Comparison of ENCODE assay signal across 19 cellular contexts in the genomic region with DNA sequence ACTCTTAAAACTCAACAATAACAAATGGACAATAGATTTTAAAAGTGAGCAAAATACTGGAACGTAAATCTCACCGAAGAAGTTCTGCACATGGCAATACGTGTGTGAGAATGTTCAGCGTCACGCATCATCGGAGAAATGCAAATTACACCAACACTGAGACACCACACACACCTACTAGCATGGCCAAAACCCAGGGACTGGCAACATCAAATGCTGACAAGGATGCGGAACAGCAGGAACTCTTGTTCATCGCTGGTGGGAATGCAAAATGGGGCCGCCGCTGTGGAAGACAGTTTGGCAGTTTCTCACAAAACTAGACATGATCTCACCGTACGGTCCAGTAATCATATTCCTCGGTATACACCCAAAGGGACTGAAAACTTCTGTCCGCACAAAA.
A peak's percentile ranks its signal among the peaks of the same experiment; 100 is the strongest.
DNase-seq lines count a peak whose midpoint lies in the region; ATAC-seq lines count a peak whose summit lies in the region.
"Had no signal": no experiment of that assay in that cellular context is flagged by ENCODE, and none has a peak within 500 bp of the region (broad histone marks: within the 10 kb centered on the region; RNA-seq: fewer than 3 reads in every experiment).

No MANE protein-coding gene starts in this region.

- peak overlapping the region; percentile 73 for H3K27ac Mint-ChIP-seq in stimulated activated naive B cell treated with anti-CD40 and anti-IgM and Interleukin-4, amounts not matched to agents 10 μg/mL and 1 μg/mL and 100 μg/mL, for 72 hours
- H3K27ac Mint-ChIP-seq in stimulated activated effector memory CD8-positive, alpha-beta T cell treated with anti-CD3 and anti-CD28 coated beads, Interleukin-12 subunit alpha, Interleukin-12 subunit beta, amount 100 ng/mL, for 72 hours, result no peak overlapping the region
- H3K27ac Mint-ChIP-seq: activated CD4-positive, alpha-beta T cell treated with anti-CD3 and anti-CD28 coated beads, Interleukin-2, amount 10 ng/mL, durations not matched to agents 24 days and 14 days; effector memory CD8-positive, alpha-beta T cell; natural killer cell had no signal

- H3K27me3 Mint-ChIP-seq in stimulated activated naive B cell treated with anti-CD40 and anti-IgM and Interleukin-4, amounts not matched to agents 10 μg/mL and 1 μg/mL and 100 μg/mL, for 72 hours, result peaks cover 7 to 9% of the 10 kb centered on the region in 2 donors

- ATAC-seq in GM18519 (IDR thresholded peaks at IDR 0.05; ENCODE audit: low FRiP score, unreplicated experiment), result peak; percentile 62
- peak; percentile 88 for ATAC-seq in GM21723 (IDR thresholded peaks at IDR 0.05; ENCODE audit: unreplicated experiment)
- peak; percentile 76 to 78 for ATAC-seq in stimulated activated naive B cell treated with anti-CD40 and anti-IgM and Interleukin-4, amounts not matched to agents 10 μg/mL and 1 μg/mL and 100 μg/mL, for 72 hours (replicated peaks)
- no peak for ATAC-seq in stimulated activated effector memory CD8-positive, alpha-beta T cell treated with anti-CD3 and anti-CD28 coated beads, Interleukin-12 subunit alpha, Interleukin-12 subunit beta, amount 100 ng/mL, for 72 hours
- no peak for ATAC-seq in HG02938 (IDR thresholded peaks at IDR 0.05; ENCODE audit: unreplicated experiment)
- ATAC-seq: effector memory CD8-positive, alpha-beta T cell; natural killer cell; Panc1 had no signal

- H3K9me3 Mint-ChIP-seq in stimulated activated naive B cell treated with anti-CD40 and anti-IgM and Interleukin-4, amounts not matched to agents 10 μg/mL and 1 μg/mL and 100 μg/mL, for 72 hours, result peaks cover 0 to 2% of the 10 kb centered on the region in 2 donors
- H3K9me3 Mint-ChIP-seq in stimulated activated effector memory CD8-positive, alpha-beta T cell treated with anti-CD3 and anti-CD28 coated beads, Interleukin-12 subunit alpha, Interleukin-12 subunit beta, amount 100 ng/mL, for 72 hours, result no peaks in the 10 kb centered on the region
- H3K9me3 Mint-ChIP-seq: activated CD4-positive, alpha-beta T cell treated with anti-CD3 and anti-CD28 coated beads, Interleukin-2, amount 10 ng/mL, durations not matched to agents 24 days and 14 days; effector memory CD8-positive, alpha-beta T cell; natural killer cell had no signal

- peak; percentile 74 for DNase-seq in NCI-H526 treated with DMSO at 0.1 percent for 48 hours (lab: John Stamatoyannopoulos, UW)
- peak; percentile 51 for DNase-seq in stimulated activated naive B cell treated with anti-CD40 and anti-IgM and Interleukin-4, amounts not matched to agents 10 μg/mL and 1 μg/mL and 100 μg/mL, for 72 hours
- DNase-seq in stimulated activated effector memory CD8-positive, alpha-beta T cell treated with anti-CD3 and anti-CD28 coated beads, Interleukin-12 subunit alpha, Interleukin-12 subunit beta, amount 100 ng/mL, for 72 hours (ENCODE audit: low spot score in 2 of 2), result no peak
- no peak for DNase-seq in stimulated activated CD4-positive, alpha-beta T cell treated with anti-CD3 and anti-CD28 coated beads, Interleukin-15, amount 100 ng/mL, for 24 hours
- DNase-seq: activated CD4-positive, alpha-beta T cell treated with anti-CD3 and anti-CD28 coated beads, Interleukin-2, amount 10 ng/mL, durations not matched to agents 24 days and 14 days; activated CD8-positive, alpha-beta memory T cell treated with anti-CD3 and anti-CD28 coated beads, Interleukin-2, amount 50 U/mL, for 48 hours; activated naive CD4-positive, alpha-beta T cell treated with Interleukin-2 at 50 U/mL for 16 hours; anterior cingulate cortex; cerebellar nuclear complex; effector memory CD8-positive, alpha-beta T cell; kidney; mammary epithelial cell; natural killer cell; NCI-H1092 treated with DMSO at 0.1 percent for 48 hours; NCI-H82 had no signal

- H3K4me3 Mint-ChIP-seq in stimulated activated naive B cell treated with anti-CD40 and anti-IgM and Interleukin-4, amounts not matched to agents 10 μg/mL and 1 μg/mL and 100 μg/mL, for 72 hours, result peak overlapping the region; percentile 3 to 32
- no peak overlapping the region for H3K4me3 Mint-ChIP-seq in stimulated activated effector memory CD8-positive, alpha-beta T cell treated with anti-CD3 and anti-CD28 coated beads, Interleukin-12 subunit alpha, Interleukin-12 subunit beta, amount 100 ng/mL, for 72 hours
- H3K4me3 Mint-ChIP-seq: activated CD4-positive, alpha-beta T cell treated with anti-CD3 and anti-CD28 coated beads, Interleukin-2, amount 10 ng/mL, durations not matched to agents 24 days and 14 days; effector memory CD8-positive, alpha-beta T cell; natural killer cell had no signal

- H3K4me1 Mint-ChIP-seq in stimulated activated naive B cell treated with anti-CD40 and anti-IgM and Interleukin-4, amounts not matched to agents 10 μg/mL and 1 μg/mL and 100 μg/mL, for 72 hours, result peaks cover 34 to 84% of the 10 kb centered on the region in 2 donors
- no peaks in the 10 kb centered on the region for H3K4me1 Mint-ChIP-seq in stimulated activated effector memory CD8-positive, alpha-beta T cell treated with anti-CD3 and anti-CD28 coated beads, Interleukin-12 subunit alpha, Interleukin-12 subunit beta, amount 100 ng/mL, for 72 hours
- H3K4me1 Mint-ChIP-seq: activated CD4-positive, alpha-beta T cell treated with anti-CD3 and anti-CD28 coated beads, Interleukin-2, amount 10 ng/mL, durations not matched to agents 24 days and 14 days; natural killer cell had no signal

- H3K36me3 Mint-ChIP-seq in stimulated activated naive B cell treated with anti-CD40 and anti-IgM and Interleukin-4, amounts not matched to agents 10 μg/mL and 1 μg/mL and 100 μg/mL, for 72 hours, result no peaks in the 10 kb centered on the region
- H3K36me3 Mint-ChIP-seq in stimulated activated effector memory CD8-positive, alpha-beta T cell treated with anti-CD3 and anti-CD28 coated beads, Interleukin-12 subunit alpha, Interleukin-12 subunit beta, amount 100 ng/mL, for 72 hours, result no peaks in the 10 kb centered on the region
- H3K36me3 Mint-ChIP-seq: natural killer cell had no signal

Comparison
In these comparisons a context has a peak if more than half of its experiments do, and no peak if none do; other contexts are left out.
1. ATAC-seq: peak in GM18519 (single experiment), GM21723 (single experiment) and stimulated activated naive B cell treated with anti-CD40 and anti-IgM and Interleukin-4, amounts not matched to agents 10 μg/mL and 1 μg/mL and 100 μg/mL, for 72 hours (2 of 2); none in stimulated activated effector memory CD8-positive, alpha-beta T cell treated with anti-CD3 and anti-CD28 coated beads, Interleukin-12 subunit alpha, Interleukin-12 subunit beta, amount 100 ng/mL, for 72 hours (single experiment) and HG02938 (single experiment).
2. DNase-seq: peak in NCI-H526 treated with DMSO at 0.1 percent for 48 hours (single experiment) and stimulated activated naive B cell treated with anti-CD40 and anti-IgM and Interleukin-4, amounts not matched to agents 10 μg/mL and 1 μg/mL and 100 μg/mL, for 72 hours (single experiment); none in stimulated activated effector memory CD8-positive, alpha-beta T cell treated with anti-CD3 and anti-CD28 coated beads, Interleukin-12 subunit alpha, Interleukin-12 subunit beta, amount 100 ng/mL, for 72 hours (0 of 2) and stimulated activated CD4-positive, alpha-beta T cell treated with anti-CD3 and anti-CD28 coated beads, Interleukin-15, amount 100 ng/mL, for 24 hours (single experiment).